ENCODE assay signal across 13 cellular contexts in genomic region chr5:179616002-179616594, GRCh38. TPM values are rescaled to one million over a fixed set of nuclear protein-coding genes. Genes with fewer than 3 reads are reported as not detected.
DNase-seq lines count a peak whose midpoint lies in the region; ATAC-seq, FAIRE-seq and TF ChIP-seq lines count a peak whose summit lies in the region.
"Had no signal": no experiment of that assay in that cellular context is flagged by ENCODE, and none has a peak within 500 bp of the region (broad histone marks: within the 10 kb centered on the region; RNA-seq: fewer than 3 reads in every experiment).

No MANE protein-coding gene starts in this region.

- no peaks in the 10 kb centered on the region for H3K9me2 ChIP-seq in Karpas-422 (replicated peaks; ENCODE audit: insufficient read depth, low read length)

- H3K4me1 ChIP-seq in DND-41 (ENCODE audit: insufficient read depth, low read length) (peaks cover 49% of the 10 kb centered on the region), Karpas-422 (ENCODE audit: low read length) (peaks cover 22% of the 10 kb centered on the region), K562 (replicated peaks in 1 of 2; ENCODE audit: control insufficient read depth in 2 of 2, insufficient read depth in 2 of 2, low read length in 2 of 2) (peaks cover 20 to 57% of the 10 kb centered on the region in 2 experiments)

- peak; percentile 25; the same call in 1 of the 2 replicates for TF ChIP-seq POLR2A in K562 (conservative IDR thresholded peaks at IDR 0.05)

- H3K4me3 ChIP-seq in DND-41 (ENCODE audit: low read depth in 1 of 2, low read length in 2 of 2) (peak overlapping the region in 1 of 2 experiments; percentile 2; a peak in 1 of 4 replicates), Karpas-422 (ENCODE audit: low read length) (no peak overlapping the region), K562 (no peak overlapping the region)
- H3K4me3 ChIP-seq: right lobe of liver had no signal

- H3K4me2 ChIP-seq in DND-41 (ENCODE audit: insufficient read depth, low read length), result peak overlapping the region; percentile 89; the same call in 1 of the 2 replicates
- H3K4me2 ChIP-seq in Karpas-422 (ENCODE audit: low read depth, low read length, poor library complexity, severe bottlenecking), result no peak overlapping the region
- H3K4me2 ChIP-seq in K562 (ENCODE audit: insufficient read depth, low read length), result no peak overlapping the region

- no peak for TF ChIP-seq EP300 in K562 (IDR thresholded peaks at IDR 0.05; ENCODE audit: low read length)

- DNase-seq in DND-41, result no peak
- DNase-seq in Karpas-422, result peak; percentile 37
- peak in 1 of 4 experiments; percentile 5 for DNase-seq in K562 (ENCODE audit: extremely low read depth in 1 of 4, low spot score in 3 of 4)
- DNase-seq in progenitor cell of endocrine pancreas (ENCODE audit: low spot score, unreplicated experiment), result no peak
- no peak for DNase-seq in hepatic stellate cell (ENCODE audit: low spot score)
- no peak for DNase-seq in NCI-H146 (lab: John Stamatoyannopoulos, UW)
- DNase-seq: activated B cell treated with CpG ODN at 0.5 μM for 24 hours, activated gamma-delta T cell treated with Interleukin-2 at 50 U/mL for 16 hours, NCI-H2171 treated with DMSO at 0.1 percent for 48 hours had no signal

- peaks cover 59% of the 10 kb centered on the region for H3K4me1 Mint-ChIP-seq in progenitor cell of endocrine pancreas (ENCODE audit: low read depth)

- in situ Hi-C loops in K562 (cut with MboI), result no loop called here

- peaks cover 87% of the 10 kb centered on the region for H3K79me2 ChIP-seq in DND-41 (ENCODE audit: insufficient read depth, low read length)
- H3K79me2 ChIP-seq in Karpas-422 (ENCODE audit: low read length), result peaks cover 47% of the 10 kb centered on the region
- peaks cover 68% of the 10 kb centered on the region for H3K79me2 ChIP-seq in K562 (ENCODE audit: control insufficient read depth, insufficient read depth, low read length)

- no peaks in the 10 kb centered on the region for H3K9me1 ChIP-seq in K562 (ENCODE audit: control insufficient read depth, insufficient read depth, low read length)

- no peak overlapping the region for H3K27ac ChIP-seq in DND-41 (ENCODE audit: low read length)
- no peak overlapping the region for H3K27ac ChIP-seq in Karpas-422 (ENCODE audit: low read length)
- no peak overlapping the region for H3K27ac ChIP-seq in K562 (ENCODE audit: extremely low read depth, low read depth, low read length)
- H3K27ac ChIP-seq: right lobe of liver had no signal

- no peak for FAIRE-seq in K562 (lab: Jason Lieb, UNC)
- FAIRE-seq: endothelial cell of umbilical vein, keratinocyte had no signal

- TF ChIP-seq CTCF in DND-41 (IDR thresholded peaks at IDR 0.05; ENCODE audit: borderline replicate concordance, extremely low read depth, low read length, poor library complexity, severe bottlenecking) (no peak), K562 (IDR thresholded peaks at IDR 0.05 in 2 of 3, conservative IDR thresholded peaks at IDR 0.05 in 1 of 3; ENCODE audit: insufficient read depth in 2 of 3, low read depth in 1 of 3, low read length in 3 of 3) (no peak), progenitor cell of endocrine pancreas (IDR thresholded peaks at IDR 0.05; ENCODE audit: unreplicated experiment) (no peak)

- intact Hi-C loops in K562 (cut with micrococcal nuclease), result no loop called here

- H3K27me3 ChIP-seq in DND-41 (ENCODE audit: insufficient read depth, low read length, poor library complexity) (no peaks in the 10 kb centered on the region), Karpas-422 (ENCODE audit: low read length) (no peaks in the 10 kb centered on the region), K562 (ENCODE audit: control insufficient read depth in 2 of 2, insufficient read depth in 2 of 2, low read length in 2 of 2) (no peaks in the 10 kb centered on the region)
- H3K27me3 ChIP-seq: right lobe of liver had no signal

- no TSS peak for BruUV-seq in K562 (replicated peaks; lab: Mats Ljungman, UMichigan)

- H3K4me3 Mint-ChIP-seq in progenitor cell of endocrine pancreas (ENCODE audit: low read depth), result no peak overlapping the region
- H3K4me3 Mint-ChIP-seq: activated B cell treated with CpG ODN at 0.5 μM for 24 hours had no signal

- H4K20me1 ChIP-seq in DND-41 (ENCODE audit: insufficient read depth, low read length) (peaks cover 92% of the 10 kb centered on the region), Karpas-422 (ENCODE audit: insufficient read depth, low read depth, low read length) (peaks cover 74% of the 10 kb centered on the region), K562 (replicated peaks; ENCODE audit: control insufficient read depth, insufficient read depth, low read length) (peaks cover 64% of the 10 kb centered on the region)

- no peaks in the 10 kb centered on the region for H3K9me3 Mint-ChIP-seq in progenitor cell of endocrine pancreas (ENCODE audit: low read depth)
- H3K9me3 Mint-ChIP-seq: activated B cell treated with CpG ODN at 0.5 μM for 24 hours had no signal

- H3K9ac ChIP-seq in DND-41 (ENCODE audit: low read depth, low read length) (no peak overlapping the region), Karpas-422 (ENCODE audit: low read length) (no peak overlapping the region), K562 (ENCODE audit: insufficient read depth in 1 of 2, low read depth in 2 of 2, low read length in 2 of 2) (no peak overlapping the region)

- H3K9me3 ChIP-seq in DND-41 (ENCODE audit: insufficient read depth, low read length, severe bottlenecking) (no peaks in the 10 kb centered on the region), Karpas-422 (ENCODE audit: low read length) (no peaks in the 10 kb centered on the region), K562 (replicated peaks; ENCODE audit: control insufficient read depth, insufficient read depth, low read depth, low read length) (no peaks in the 10 kb centered on the region)
- H3K9me3 ChIP-seq: right lobe of liver had no signal

- POLR2A ChIA-PET in K562 (lab: Yijun Ruan, JAX), result interaction anchor here (0.6 to 2.6 kb wide), 5 partner anchors 9 to 138 kb away, joined by 3 to 15 read pairs (median 3); no protein-coding TSS in a partner anchor

- TF ChIP-seq RAD21 in K562 (CRISPR knock-in tag; conservative IDR thresholded peaks at IDR 0.05 in 1 of 2, IDR thresholded peaks at IDR 0.05 in 1 of 2), result no peak

- no peak for ATAC-seq in DND-41 (ENCODE audit: insufficient read depth, low read depth)
- 0 out of 3 replicates have a peak, but pooled peaks have one; percentile 1 for ATAC-seq in K562
- no peak for ATAC-seq in GM21515 (IDR thresholded peaks at IDR 0.05; ENCODE audit: unreplicated experiment)
- ATAC-seq: right lobe of liver had no signal

- no peak overlapping the region for H2AFZ ChIP-seq in DND-41 (ENCODE audit: low read depth, low read length)
- H2AFZ ChIP-seq in Karpas-422 (ENCODE audit: low read length), result no peak overlapping the region
- no peak overlapping the region for H2AFZ ChIP-seq in K562 (ENCODE audit: low read depth, low read length)

- no peaks in the 10 kb centered on the region for H3K27me3 Mint-ChIP-seq in progenitor cell of endocrine pancreas
- H3K27me3 Mint-ChIP-seq: activated B cell treated with CpG ODN at 0.5 μM for 24 hours had no signal

- peaks cover 71% of the 10 kb centered on the region for H3K36me3 Mint-ChIP-seq in progenitor cell of endocrine pancreas (ENCODE audit: insufficient read depth)

- CTCF ChIA-PET in K562 (lab: Yijun Ruan, JAX; ENCODE audit: low intra/inter-chr PET ratio), result no interaction called here

- peak overlapping the region; percentile 62 for H3K27ac Mint-ChIP-seq in progenitor cell of endocrine pancreas
- H3K27ac Mint-ChIP-seq: activated B cell treated with CpG ODN at 0.5 μM for 24 hours had no signal

- H3K36me3 ChIP-seq in DND-41 (ENCODE audit: insufficient read depth, low read length), result peaks cover 98% of the 10 kb centered on the region
- peaks cover 88% of the 10 kb centered on the region for H3K36me3 ChIP-seq in Karpas-422 (ENCODE audit: insufficient read depth, low read length)
- peaks cover 98% of the 10 kb centered on the region for H3K36me3 ChIP-seq in K562 (ENCODE audit: control insufficient read depth, insufficient read depth, low read length)

- 77% methylated on average over 9 of the region's 9 CpGs for WGBS in K562 (ENCODE audit: insufficient coverage, low coverage, missing lambda C conversion rate)

TF ChIP-seq in K562, 482 proteins besides CTCF, POLR2A, EP300 and RAD21 (continues in another document):
- no peak for TF ChIP-seq ZNF175 (CRISPR knock-in tag; IDR thresholded peaks at IDR 0.05; ENCODE audit: low read depth)
- TF ChIP-seq ZBTB34 (CRISPR knock-in tag; IDR thresholded peaks at IDR 0.05), result no peak
- no peak for TF ChIP-seq SIN3A (IDR thresholded peaks at IDR 0.05; ENCODE audit: borderline replicate concordance in 2 of 2, control insufficient read depth in 1 of 2, low read depth in 2 of 2, low read length in 2 of 2)

RNA-seq across cellular contexts. Expression of gene HNRNPH1, which starts 7.4 kb away (rescaled TPM):
- 484 and 580 TPM in 2 replicates for total RNA-seq in Karpas-422 (2014; rRNA removed; shearing (Covaris generic); ENCODE audit: low replicate concordance)
- 1,523 and 3,571 TPM in 2 replicates for total RNA-seq in K562 (2011; cell fraction: chromatin; rRNA removed; ENCODE audit: low replicate concordance)
- total RNA-seq in K562 (2011; cell fraction: nucleolus; rRNA removed), result 1,055 and 1,232 TPM in 2 replicates
- total RNA-seq in K562 (2011; cell fraction: nucleoplasm; rRNA removed), result 1,271 and 1,326 TPM in 2 replicates
- total RNA-seq in K562 (2014; rRNA removed) (570 and 600 TPM in 2 replicates), K562 (2014; rRNA removed; fragmentation: Illumina TruSeq; extraction: Trizol) (611 and 618 TPM in 2 replicates), K562 (2015; rRNA removed; fragmentation: Illumina TruSeq; extraction: Trizol) (613 and 656 TPM in 2 replicates), K562 (2021) (544 and 561 TPM in 2 replicates), progenitor cell of endocrine pancreas (1,377 and 1,392 TPM in 2 replicates)
- polyA plus RNA-seq in K562 (2011; rRNA removed) (418 and 441 TPM in 2 replicates), K562 (2014; fragmentation: Illumina TruSeq; extraction: Trizol) (445 and 534 TPM in 2 replicates), K562 (2014; fragmentation: Nextera tagmentation; extraction: Ambion mirVana) (100 to 1,000 TPM; 103 to 128 TPM), K562 (2014; rRNA removed) (574 and 644 TPM in 2 replicates)
- polyA plus RNA-seq in K562 (2011; cell fraction: cytosol; rRNA removed), result 97.0 and 189 TPM in 2 replicates
- 1,217 and 1,257 TPM in 2 replicates for polyA plus RNA-seq in K562 (2011; cell fraction: nucleus; rRNA removed)
- polyA plus RNA-seq in K562 (2012), result 259 and 470 TPM in 2 replicates
- polyA minus RNA-seq in K562 (2011; rRNA and poly(A)+ RNA removed), result 902 and 960 TPM in 2 replicates
- polyA minus RNA-seq in K562 (2011; cell fraction: cytosol; rRNA and poly(A)+ RNA removed), result 599 and 712 TPM in 2 replicates
- 1,471 and 2,216 TPM in 2 replicates for polyA minus RNA-seq in K562 (2011; cell fraction: nucleus; rRNA and poly(A)+ RNA removed)
